Comparison of ENCODE assay signal across 24 cellular contexts in the genomic region with DNA sequence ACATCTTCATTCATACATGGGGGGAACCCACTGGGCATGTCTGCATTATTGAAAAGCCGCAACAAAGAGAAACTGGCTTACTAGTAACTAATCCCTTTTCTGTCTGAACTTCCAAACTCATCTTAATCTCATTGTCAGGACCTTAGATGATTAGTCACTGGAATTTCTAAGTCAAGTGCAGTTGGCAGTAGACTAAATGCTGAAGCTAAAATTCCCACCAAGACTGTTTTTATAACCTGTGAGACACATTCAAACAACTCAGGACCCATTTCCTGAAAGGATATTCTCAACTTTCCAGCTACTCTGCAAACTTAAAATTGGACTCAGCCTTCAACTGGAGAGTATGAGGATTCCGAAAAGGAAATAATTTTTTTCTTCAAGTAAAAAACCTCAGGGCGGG.
DNase-seq lines count a peak whose midpoint lies in the region; ATAC-seq and TF ChIP-seq lines count a peak whose summit lies in the region.
"Had no signal": no experiment of that assay in that cellular context is flagged by ENCODE, and none has a peak within 500 bp of the region (broad histone marks: within the 10 kb centered on the region; RNA-seq: fewer than 3 reads in every experiment).

No MANE protein-coding gene starts in this region.

- peak overlapping the region; percentile 48 for H3K27ac Mint-ChIP-seq in nephron progenitor cell
- H3K27ac Mint-ChIP-seq: activated naive CD8-positive, alpha-beta T cell treated with anti-CD3 and anti-CD28 coated beads, Interleukin-2, amount 50 U/mL, for 24 hours; CD4-positive, CD25-positive, alpha-beta regulatory T cell; progenitor cell of endocrine pancreas had no signal

- DNase-seq in EL (peak; percentile 40), NCI-H226 (peak; percentile 49), choroid plexus epithelial cell (ENCODE audit: low read depth) (peak; percentile 49), nephron progenitor cell (no peak), T-helper 1 cell (no peak), NCI-H187 treated with DMSO at 0.1 percent for 48 hours (lab: John Stamatoyannopoulos, UW) (no peak)
- no peak for DNase-seq in activated CD4-positive, alpha-beta T cell treated with anti-CD3 and anti-CD28 coated beads, Interleukin-2, amount 50 U/mL, for 4 hours
- DNase-seq: activated CD4-positive, alpha-beta T cell treated with anti-CD3 and anti-CD28 coated beads, Interleukin-2, amount 50 U/mL, for 48 hours; activated CD8-positive, alpha-beta memory T cell treated with anti-CD3 and anti-CD28 coated beads, Interleukin-2, amount 50 U/mL, for 48 hours; activated effector memory CD4-positive, alpha-beta T cell treated with Interleukin-2 at 50 U/mL for 16 hours; activated naive CD8-positive, alpha-beta T cell treated with anti-CD3 and anti-CD28 coated beads, Interleukin-2, amount 50 U/mL, for 24 hours; CD4-positive, CD25-positive, alpha-beta regulatory T cell; DMS 273 treated with DMSO at 0.1 percent for 48 hours; GF-D8; mucosa of descending colon; NCI-H510A; stimulated activated CD4-positive, alpha-beta T cell treated with anti-CD3 and anti-CD28 coated beads, Interleukin-2, amount 100 ng/mL, for 48 hours; stimulated activated naive CD4-positive, alpha-beta T cell; T-helper 9 cell had no signal

- no peaks in the 10 kb centered on the region for H3K4me1 Mint-ChIP-seq in nephron progenitor cell
- H3K4me1 Mint-ChIP-seq: activated naive CD8-positive, alpha-beta T cell treated with anti-CD3 and anti-CD28 coated beads, Interleukin-2, amount 50 U/mL, for 24 hours; CD4-positive, CD25-positive, alpha-beta regulatory T cell had no signal

- no peak for ATAC-seq in HG03135 (IDR thresholded peaks at IDR 0.05; ENCODE audit: unreplicated experiment)
- ATAC-seq: activated naive CD8-positive, alpha-beta T cell treated with anti-CD3 and anti-CD28 coated beads, Interleukin-2, amount 50 U/mL, for 24 hours; mucosa of descending colon had no signal

- no peak overlapping the region for H3K4me3 Mint-ChIP-seq in nephron progenitor cell
- H3K4me3 Mint-ChIP-seq: activated naive CD8-positive, alpha-beta T cell treated with anti-CD3 and anti-CD28 coated beads, Interleukin-2, amount 50 U/mL, for 24 hours; CD4-positive, CD25-positive, alpha-beta regulatory T cell had no signal

- no peaks in the 10 kb centered on the region for H3K27me3 Mint-ChIP-seq in nephron progenitor cell (ENCODE audit: low read depth, poor library complexity)
- H3K27me3 Mint-ChIP-seq: progenitor cell of endocrine pancreas had no signal

- no peak overlapping the region for H3K4me3 ChIP-seq in choroid plexus epithelial cell (ENCODE audit: low read depth, low read length)
- H3K4me3 ChIP-seq: cardiac muscle cell, mucosa of descending colon, SK-N-MC, thoracic aorta had no signal

- peaks cover 19% of the 10 kb centered on the region for H3K9me3 Mint-ChIP-seq in nephron progenitor cell

- TF ChIP-seq CTCF in choroid plexus epithelial cell (conservative IDR thresholded peaks at IDR 0.05; ENCODE audit: low read depth, low read length) (no peak), nephron progenitor cell (IDR thresholded peaks at IDR 0.05) (no peak)

- H3K36me3 Mint-ChIP-seq in nephron progenitor cell (ENCODE audit: low read depth): peaks cover 5% of the 10 kb centered on the region
- H3K36me3 Mint-ChIP-seq: CD4-positive, CD25-positive, alpha-beta regulatory T cell had no signal

Comparison
In these comparisons a context has a peak if more than half of its experiments do, and no peak if none do; other contexts are left out.
1. DNase-seq: peak in EL (single experiment), NCI-H226 (single experiment) and choroid plexus epithelial cell (single experiment); none in nephron progenitor cell (single experiment), T-helper 1 cell (0 of 5), activated CD4-positive, alpha-beta T cell treated with anti-CD3 and anti-CD28 coated beads, Interleukin-2, amount 50 U/mL, for 4 hours (0 of 2) and NCI-H187 treated with DMSO at 0.1 percent for 48 hours (single experiment).